Comparison of ENCODE assay signal across 1 cellular context in the genomic region with DNA sequence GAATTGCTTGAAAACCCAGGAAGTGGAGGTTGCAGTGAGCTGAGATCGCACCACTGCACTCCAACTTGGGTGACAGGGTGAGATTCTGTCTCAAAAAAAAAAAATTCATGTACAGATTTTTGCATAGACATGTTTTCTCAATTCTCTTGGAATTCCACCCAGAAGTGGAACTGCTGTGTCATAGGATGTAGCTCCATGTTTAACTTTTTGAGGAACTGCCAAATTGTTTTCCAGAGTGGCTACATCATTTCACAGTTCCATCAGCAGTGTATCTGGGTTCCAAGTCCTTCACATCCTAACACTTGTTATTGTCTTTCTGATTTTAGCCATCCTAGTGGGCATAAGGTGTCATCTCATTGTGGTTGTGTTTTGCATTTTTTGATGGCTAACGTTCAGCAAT.
TF ChIP-seq lines count a peak whose summit lies in the region.

No MANE protein-coding gene starts in this region.

TF ChIP-seq in HepG2, 621 proteins besides CTCF, POLR2A, EP300 and RAD21:
- TF ChIP-seq ESRRA (CRISPR knock-in tag; IDR thresholded peaks at IDR 0.05; ENCODE audit: low read depth) (no peak), ZNF7 (CRISPR knock-in tag; IDR thresholded peaks at IDR 0.05) (peak; percentile 19; the same call in 1 of the 2 replicates), SOX13 (IDR thresholded peaks at IDR 0.05) (no peak), SOX13 (CRISPR knock-in tag; conservative IDR thresholded peaks at IDR 0.05 in 1 of 2, IDR thresholded peaks at IDR 0.05 in 1 of 2) (no peak), ZNF644 (CRISPR knock-in tag; IDR thresholded peaks at IDR 0.05; ENCODE audit: low read depth) (no peak)
- TF ChIP-seq, protein P1, sequence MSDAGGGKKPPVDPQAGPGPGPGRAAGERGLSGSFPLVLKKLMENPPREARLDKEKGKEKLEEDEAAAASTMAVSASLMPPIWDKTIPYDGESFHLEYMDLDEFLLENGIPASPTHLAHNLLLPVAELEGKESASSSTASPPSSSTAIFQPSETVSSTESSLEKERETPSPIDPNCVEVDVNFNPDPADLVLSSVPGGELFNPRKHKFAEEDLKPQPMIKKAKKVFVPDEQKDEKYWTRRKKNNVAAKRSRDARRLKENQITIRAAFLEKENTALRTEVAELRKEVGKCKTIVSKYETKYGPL (CRISPR knock-in tag; IDR thresholded peaks at IDR 0.05) = no peak
